In genomic region chr6:39048481-39049399, GRCh38 we compare ENCODE assay signal across 10 cellular contexts. TPM values are rescaled to one million over a fixed set of nuclear protein-coding genes. Genes with fewer than 3 reads are reported as not detected.
A peak's percentile ranks its signal among the peaks of the same experiment; 100 is the strongest.
DNase-seq lines count a peak whose midpoint lies in the region; ATAC-seq and TF ChIP-seq lines count a peak whose summit lies in the region.
"Had no signal": no experiment of that assay in that cellular context is flagged by ENCODE, and none has a peak within 500 bp of the region (broad histone marks: within the 10 kb centered on the region; RNA-seq: fewer than 3 reads in every experiment).

Gene GLP1R, plus strand, starts transcription at chr6:39048781. Its CDS starts 60 bp downstream, at chr6:39048841.

- peaks cover 52% of the 10 kb centered on the region for H3K27me3 Mint-ChIP-seq in central memory CD8-positive, alpha-beta T cell

- H3K4me1 Mint-ChIP-seq in central memory CD8-positive, alpha-beta T cell: peaks cover 7% of the 10 kb centered on the region

- peak within 1 kb of the TSS; percentile 36 for H3K4me3 Mint-ChIP-seq in central memory CD8-positive, alpha-beta T cell

- H3K9me3 Mint-ChIP-seq in central memory CD8-positive, alpha-beta T cell: no peaks in the 10 kb centered on the region

- TF ChIP-seq CTCF in left lung (IDR thresholded peaks at IDR 0.05): no peak
- TF ChIP-seq CTCF in thyroid gland (IDR thresholded peaks at IDR 0.05): no peak

- peaks cover 29 to 44% of the 10 kb centered on the region in 2 donors for H3K27me3 ChIP-seq in left lung
- no peaks in the 10 kb centered on the region for H3K27me3 ChIP-seq in thyroid gland

- H3K27ac Mint-ChIP-seq in central memory CD8-positive, alpha-beta T cell (ENCODE audit: low read depth): no peak within 1 kb of the TSS

- no peak for TF ChIP-seq POLR2A in thyroid gland (IDR thresholded peaks at IDR 0.05)

- H3K4me3 ChIP-seq in left lung (peak within 1 kb of the TSS in 1 of 2 donors; percentile 31), thyroid gland (replicated peaks in 1 of 3) (peak within 1 kb of the TSS in 1 of 3 donors; percentile 19)

- H3K9me3 ChIP-seq in left lung: no peaks in the 10 kb centered on the region
- H3K9me3 ChIP-seq in thyroid gland: no peaks in the 10 kb centered on the region

- H3K4me1 ChIP-seq in left lung (peaks cover 4 to 12% of the 10 kb centered on the region in 2 donors), thyroid gland (peaks cover 0 to 8% of the 10 kb centered on the region in 2 donors)

- H3K36me3 Mint-ChIP-seq in central memory CD8-positive, alpha-beta T cell (ENCODE audit: insufficient read depth): no peaks in the 10 kb centered on the region

- 8 to 14% methylated on average over 22 to 39 of the region's 74 CpGs for WGBS in thyroid gland, 2 donors

- intact Hi-C loops in left lung (cut with DNase I) (no loop called here), thyroid gland (cut with DNase I) (no loop called here)

- DNase-seq in activated T-cell treated with anti-CD3 and anti-CD28 coated beads for 48 hours (ENCODE audit: low read depth) (peak; percentile 18), activated T-cell treated with anti-CD3 and anti-CD28 coated beads for 4 hours (no peak), left lung (no peak), thyroid gland (peak; percentile 5 to 10), NCI-H2171 treated with DMSO at 0.1 percent for 48 hours (lab: John Stamatoyannopoulos, UW) (no peak), 8988T (no peak), Ammon's horn (ENCODE audit: low spot score) (no peak)
- no peak for DNase-seq in central memory CD8-positive, alpha-beta T cell (ENCODE audit: low spot score in 2 of 2)

- H3K36me3 ChIP-seq in left lung: no peaks in the 10 kb centered on the region
- no peaks in the 10 kb centered on the region for H3K36me3 ChIP-seq in thyroid gland

- no peak within 1 kb of the TSS for H3K27ac ChIP-seq in left lung
- no peak within 1 kb of the TSS for H3K27ac ChIP-seq in thyroid gland
- H3K27ac ChIP-seq: C4-2B had no signal

- ATAC-seq in central memory CD8-positive, alpha-beta T cell (replicated peaks; ENCODE audit: extremely low read depth, poor library complexity, severe bottlenecking): no peak
- peak; percentile 42 for ATAC-seq in left lung

RNA-seq across cellular contexts. Expression of gene GLP1R, which starts in this region (rescaled TPM):
- total RNA-seq in left lung: under 1 TPM in 1 of 2 donors, not detected in 1; 0.26 TPM
- total RNA-seq in thyroid gland: under 1 TPM; 0.13 to 0.45 (median 0.18) TPM
- total RNA-seq: RPMI7951 had no signal

Comparison
In these comparisons a context has a peak if more than half of its experiments do, and no peak if none do; other contexts are left out.
1. Peak in ATAC-seq in left lung; RNA of the gene not detected or under 1 TPM.
2. Peak in DNase-seq in thyroid gland; RNA of the gene not detected or under 1 TPM.